1 cellular context compared by ENCODE assay signal in the genomic region with DNA sequence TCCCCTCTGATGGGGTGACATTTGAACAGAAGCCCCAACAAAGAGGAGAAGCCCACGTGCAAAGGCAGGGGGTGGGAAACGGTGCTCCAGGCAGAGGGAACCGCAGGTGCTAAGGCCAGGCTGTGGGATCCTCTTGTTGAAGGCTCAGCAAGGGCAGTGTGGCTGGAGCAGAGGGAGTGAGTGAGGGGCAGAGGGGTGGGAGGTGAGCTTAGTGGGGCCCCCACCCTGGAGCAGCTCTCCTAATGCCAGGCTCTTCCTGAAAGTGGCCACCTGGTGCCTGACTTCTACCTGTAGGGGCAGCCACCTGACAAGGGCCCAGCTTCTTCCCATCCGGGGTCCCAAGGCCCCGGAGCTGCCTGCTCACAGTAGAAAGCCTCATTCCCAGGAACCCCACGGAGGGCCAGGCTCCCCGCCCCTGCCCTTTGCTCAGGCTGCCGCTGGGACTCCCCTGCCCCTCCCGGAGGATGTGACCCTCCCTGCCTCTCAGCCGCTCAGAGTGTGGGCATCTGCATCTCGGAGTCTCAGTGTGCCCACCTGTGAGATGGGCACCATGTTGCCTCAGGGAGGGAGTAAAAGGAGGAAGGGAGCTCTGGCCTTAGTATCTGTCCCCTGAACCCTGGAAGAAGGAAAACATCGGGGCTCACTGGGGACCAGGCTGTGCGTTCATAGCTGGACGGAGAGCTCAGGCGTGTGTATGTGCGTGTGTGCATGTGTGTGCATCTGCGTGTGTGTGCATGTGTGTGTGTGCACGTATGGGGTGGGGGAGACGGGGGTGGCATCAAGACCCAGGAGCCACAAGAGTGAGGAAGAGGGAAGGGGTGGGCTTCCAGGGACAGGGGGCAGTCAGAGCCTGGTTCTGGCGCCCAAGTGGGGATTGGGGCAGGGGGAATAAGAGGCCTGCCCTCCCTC.
TF ChIP-seq lines count a peak whose summit lies in the region.

No MANE protein-coding gene starts in this region.

TF ChIP-seq in HepG2, 621 proteins besides CTCF, POLR2A, EP300 and RAD21 (continued from another document and continues in another):
- TF ChIP-seq, protein P1, sequence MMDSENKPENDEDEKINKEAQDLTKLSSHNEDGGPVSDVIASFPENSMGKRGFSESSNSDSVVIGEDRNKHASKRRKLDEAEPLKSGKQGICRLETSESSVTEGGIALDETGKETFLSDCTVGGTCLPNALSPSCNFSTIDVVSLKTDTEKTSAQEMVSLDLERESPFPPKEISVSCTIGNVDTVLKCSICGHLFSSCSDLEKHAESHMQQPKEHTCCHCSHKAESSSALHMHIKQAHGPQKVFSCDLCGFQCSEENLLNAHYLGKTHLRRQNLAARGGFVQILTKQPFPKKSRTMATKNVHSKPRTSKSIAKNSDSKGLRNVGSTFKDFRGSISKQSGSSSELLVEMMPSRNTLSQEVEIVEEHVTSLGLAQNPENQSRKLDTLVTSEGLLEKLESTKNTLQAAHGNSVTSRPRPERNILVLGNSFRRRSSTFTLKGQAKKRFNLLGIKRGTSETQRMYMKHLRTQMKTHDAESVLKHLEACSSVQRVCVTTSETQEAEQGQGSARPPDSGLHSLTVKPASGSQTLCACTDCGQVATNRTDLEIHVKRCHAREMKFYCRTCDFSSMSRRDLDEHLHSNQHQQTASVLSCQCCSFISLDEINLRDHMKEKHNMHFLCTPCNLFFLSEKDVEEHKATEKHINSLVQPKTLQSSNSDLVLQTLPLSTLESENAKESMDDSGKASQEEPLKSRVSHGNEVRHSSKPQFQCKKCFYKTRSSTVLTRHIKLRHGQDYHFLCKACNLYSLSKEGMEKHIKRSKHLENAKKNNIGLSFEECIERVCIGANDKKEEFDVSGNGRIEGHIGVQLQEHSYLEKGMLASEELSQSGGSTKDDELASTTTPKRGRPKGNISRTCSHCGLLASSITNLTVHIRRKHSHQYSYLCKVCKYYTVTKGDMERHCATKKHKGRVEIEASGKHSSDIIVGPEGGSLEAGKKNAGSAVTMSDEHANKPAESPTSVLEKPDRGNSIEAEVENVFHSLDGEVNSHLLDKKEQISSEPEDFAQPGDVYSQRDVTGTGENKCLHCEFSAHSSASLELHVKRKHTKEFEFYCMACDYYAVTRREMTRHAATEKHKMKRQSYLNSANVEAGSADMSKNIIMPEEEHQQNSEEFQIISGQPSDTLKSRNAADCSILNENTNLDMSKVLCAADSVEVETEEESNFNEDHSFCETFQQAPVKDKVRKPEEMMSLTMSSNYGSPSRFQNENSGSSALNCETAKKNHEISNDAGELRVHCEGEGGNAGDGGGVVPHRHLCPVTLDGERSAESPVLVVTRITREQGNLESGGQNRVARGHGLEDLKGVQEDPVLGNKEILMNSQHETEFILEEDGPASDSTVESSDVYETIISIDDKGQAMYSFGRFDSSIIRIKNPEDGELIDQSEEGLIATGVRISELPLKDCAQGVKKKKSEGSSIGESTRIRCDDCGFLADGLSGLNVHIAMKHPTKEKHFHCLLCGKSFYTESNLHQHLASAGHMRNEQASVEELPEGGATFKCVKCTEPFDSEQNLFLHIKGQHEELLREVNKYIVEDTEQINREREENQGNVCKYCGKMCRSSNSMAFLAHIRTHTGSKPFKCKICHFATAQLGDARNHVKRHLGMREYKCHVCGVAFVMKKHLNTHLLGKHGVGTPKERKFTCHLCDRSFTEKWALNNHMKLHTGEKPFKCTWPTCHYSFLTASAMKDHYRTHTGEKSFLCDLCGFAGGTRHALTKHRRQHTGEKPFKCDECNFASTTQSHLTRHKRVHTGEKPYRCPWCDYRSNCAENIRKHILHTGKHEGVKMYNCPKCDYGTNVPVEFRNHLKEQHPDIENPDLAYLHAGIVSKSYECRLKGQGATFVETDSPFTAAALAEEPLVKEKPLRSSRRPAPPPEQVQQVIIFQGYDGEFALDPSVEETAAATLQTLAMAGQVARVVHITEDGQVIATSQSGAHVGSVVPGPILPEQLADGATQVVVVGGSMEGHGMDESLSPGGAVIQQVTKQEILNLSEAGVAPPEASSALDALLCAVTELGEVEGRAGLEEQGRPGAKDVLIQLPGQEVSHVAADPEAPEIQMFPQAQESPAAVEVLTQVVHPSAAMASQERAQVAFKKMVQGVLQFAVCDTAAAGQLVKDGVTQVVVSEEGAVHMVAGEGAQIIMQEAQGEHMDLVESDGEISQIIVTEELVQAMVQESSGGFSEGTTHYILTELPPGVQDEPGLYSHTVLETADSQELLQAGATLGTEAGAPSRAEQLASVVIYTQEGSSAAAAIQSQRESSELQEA (CRISPR knock-in tag; IDR thresholded peaks at IDR 0.05; ENCODE audit: not compliant biosample characterization) = peak; percentile 59
- TF ChIP-seq ZSCAN30 (CRISPR knock-in tag; IDR thresholded peaks at IDR 0.05) = no peak
- no peak for TF ChIP-seq TSC22D2 (CRISPR knock-in tag; IDR thresholded peaks at IDR 0.05; ENCODE audit: borderline replicate concordance)
- TF ChIP-seq KAT2B (IDR thresholded peaks at IDR 0.05; ENCODE audit: borderline replicate concordance, low read depth, low read length) = no peak
- no peak; the same call in 1 of the 2 replicates for TF ChIP-seq HOXA5 (CRISPR knock-in tag; IDR thresholded peaks at IDR 0.05)
- TF ChIP-seq, protein P2, sequence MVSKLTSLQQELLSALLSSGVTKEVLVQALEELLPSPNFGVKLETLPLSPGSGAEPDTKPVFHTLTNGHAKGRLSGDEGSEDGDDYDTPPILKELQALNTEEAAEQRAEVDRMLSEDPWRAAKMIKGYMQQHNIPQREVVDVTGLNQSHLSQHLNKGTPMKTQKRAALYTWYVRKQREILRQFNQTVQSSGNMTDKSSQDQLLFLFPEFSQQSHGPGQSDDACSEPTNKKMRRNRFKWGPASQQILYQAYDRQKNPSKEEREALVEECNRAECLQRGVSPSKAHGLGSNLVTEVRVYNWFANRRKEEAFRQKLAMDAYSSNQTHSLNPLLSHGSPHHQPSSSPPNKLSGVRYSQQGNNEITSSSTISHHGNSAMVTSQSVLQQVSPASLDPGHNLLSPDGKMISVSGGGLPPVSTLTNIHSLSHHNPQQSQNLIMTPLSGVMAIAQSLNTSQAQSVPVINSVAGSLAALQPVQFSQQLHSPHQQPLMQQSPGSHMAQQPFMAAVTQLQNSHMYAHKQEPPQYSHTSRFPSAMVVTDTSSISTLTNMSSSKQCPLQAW (CRISPR knock-in tag; IDR thresholded peaks at IDR 0.05) = peak; percentile 38; the same call in 1 of the 2 replicates
- no peak for TF ChIP-seq ZNF33A (CRISPR knock-in tag; IDR thresholded peaks at IDR 0.05; ENCODE audit: borderline replicate concordance)
- peak; percentile 92 for TF ChIP-seq ZSCAN25 (CRISPR knock-in tag; IDR thresholded peaks at IDR 0.05)
- TF ChIP-seq, protein P3, sequence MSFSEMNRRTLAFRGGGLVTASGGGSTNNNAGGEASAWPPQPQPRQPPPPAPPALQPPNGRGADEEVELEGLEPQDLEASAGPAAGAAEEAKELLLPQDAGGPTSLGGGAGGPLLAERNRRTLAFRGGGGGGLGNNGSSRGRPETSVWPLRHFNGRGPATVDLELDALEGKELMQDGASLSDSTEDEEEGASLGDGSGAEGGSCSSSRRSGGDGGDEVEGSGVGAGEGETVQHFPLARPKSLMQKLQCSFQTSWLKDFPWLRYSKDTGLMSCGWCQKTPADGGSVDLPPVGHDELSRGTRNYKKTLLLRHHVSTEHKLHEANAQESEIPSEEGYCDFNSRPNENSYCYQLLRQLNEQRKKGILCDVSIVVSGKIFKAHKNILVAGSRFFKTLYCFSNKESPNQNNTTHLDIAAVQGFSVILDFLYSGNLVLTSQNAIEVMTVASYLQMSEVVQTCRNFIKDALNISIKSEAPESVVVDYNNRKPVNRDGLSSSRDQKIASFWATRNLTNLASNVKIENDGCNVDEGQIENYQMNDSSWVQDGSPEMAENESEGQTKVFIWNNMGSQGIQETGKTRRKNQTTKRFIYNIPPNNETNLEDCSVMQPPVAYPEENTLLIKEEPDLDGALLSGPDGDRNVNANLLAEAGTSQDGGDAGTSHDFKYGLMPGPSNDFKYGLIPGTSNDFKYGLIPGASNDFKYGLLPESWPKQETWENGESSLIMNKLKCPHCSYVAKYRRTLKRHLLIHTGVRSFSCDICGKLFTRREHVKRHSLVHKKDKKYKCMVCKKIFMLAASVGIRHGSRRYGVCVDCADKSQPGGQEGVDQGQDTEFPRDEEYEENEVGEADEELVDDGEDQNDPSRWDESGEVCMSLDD (CRISPR knock-in tag; IDR thresholded peaks at IDR 0.05; ENCODE audit: borderline replicate concordance) = no peak
- TF ChIP-seq SRSF4 (IDR thresholded peaks at IDR 0.05; ENCODE audit: low read depth, low read length, poor library complexity, severe bottlenecking) = no peak
- 0 out of 2 replicates have a peak, but pooled peaks have one; percentile 34 for TF ChIP-seq ZNF263 (CRISPR knock-in tag; IDR thresholded peaks at IDR 0.05)
- TF ChIP-seq ZNF547 (CRISPR knock-in tag; IDR thresholded peaks at IDR 0.05) = peak; percentile 31; the same call in 1 of the 2 replicates
- no peak for TF ChIP-seq FOXA3 (CRISPR knock-in tag; IDR thresholded peaks at IDR 0.05)
- TF ChIP-seq, protein P4, sequence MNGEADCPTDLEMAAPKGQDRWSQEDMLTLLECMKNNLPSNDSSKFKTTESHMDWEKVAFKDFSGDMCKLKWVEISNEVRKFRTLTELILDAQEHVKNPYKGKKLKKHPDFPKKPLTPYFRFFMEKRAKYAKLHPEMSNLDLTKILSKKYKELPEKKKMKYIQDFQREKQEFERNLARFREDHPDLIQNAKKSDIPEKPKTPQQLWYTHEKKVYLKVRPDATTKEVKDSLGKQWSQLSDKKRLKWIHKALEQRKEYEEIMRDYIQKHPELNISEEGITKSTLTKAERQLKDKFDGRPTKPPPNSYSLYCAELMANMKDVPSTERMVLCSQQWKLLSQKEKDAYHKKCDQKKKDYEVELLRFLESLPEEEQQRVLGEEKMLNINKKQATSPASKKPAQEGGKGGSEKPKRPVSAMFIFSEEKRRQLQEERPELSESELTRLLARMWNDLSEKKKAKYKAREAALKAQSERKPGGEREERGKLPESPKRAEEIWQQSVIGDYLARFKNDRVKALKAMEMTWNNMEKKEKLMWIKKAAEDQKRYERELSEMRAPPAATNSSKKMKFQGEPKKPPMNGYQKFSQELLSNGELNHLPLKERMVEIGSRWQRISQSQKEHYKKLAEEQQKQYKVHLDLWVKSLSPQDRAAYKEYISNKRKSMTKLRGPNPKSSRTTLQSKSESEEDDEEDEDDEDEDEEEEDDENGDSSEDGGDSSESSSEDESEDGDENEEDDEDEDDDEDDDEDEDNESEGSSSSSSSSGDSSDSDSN (CRISPR knock-in tag; IDR thresholded peaks at IDR 0.05) = no peak
- no peak for TF ChIP-seq SMC3 (IDR thresholded peaks at IDR 0.05; ENCODE audit: low read length)
- no peak for TF ChIP-seq ZNF557 (CRISPR knock-in tag; IDR thresholded peaks at IDR 0.05)
- TF ChIP-seq, protein P5, sequence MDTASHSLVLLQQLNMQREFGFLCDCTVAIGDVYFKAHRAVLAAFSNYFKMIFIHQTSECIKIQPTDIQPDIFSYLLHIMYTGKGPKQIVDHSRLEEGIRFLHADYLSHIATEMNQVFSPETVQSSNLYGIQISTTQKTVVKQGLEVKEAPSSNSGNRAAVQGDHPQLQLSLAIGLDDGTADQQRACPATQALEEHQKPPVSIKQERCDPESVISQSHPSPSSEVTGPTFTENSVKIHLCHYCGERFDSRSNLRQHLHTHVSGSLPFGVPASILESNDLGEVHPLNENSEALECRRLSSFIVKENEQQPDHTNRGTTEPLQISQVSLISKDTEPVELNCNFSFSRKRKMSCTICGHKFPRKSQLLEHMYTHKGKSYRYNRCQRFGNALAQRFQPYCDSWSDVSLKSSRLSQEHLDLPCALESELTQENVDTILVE (CRISPR knock-in tag; IDR thresholded peaks at IDR 0.05) = no peak
- no peak; the same call in 1 of the 2 replicates for TF ChIP-seq TBX2 (CRISPR knock-in tag; IDR thresholded peaks at IDR 0.05; ENCODE audit: borderline replicate concordance)
- peak; percentile 71; the same call in 1 of the 2 replicates for TF ChIP-seq ZNF598 (CRISPR knock-in tag; IDR thresholded peaks at IDR 0.05; ENCODE audit: borderline replicate concordance)
- TF ChIP-seq, protein P6, sequence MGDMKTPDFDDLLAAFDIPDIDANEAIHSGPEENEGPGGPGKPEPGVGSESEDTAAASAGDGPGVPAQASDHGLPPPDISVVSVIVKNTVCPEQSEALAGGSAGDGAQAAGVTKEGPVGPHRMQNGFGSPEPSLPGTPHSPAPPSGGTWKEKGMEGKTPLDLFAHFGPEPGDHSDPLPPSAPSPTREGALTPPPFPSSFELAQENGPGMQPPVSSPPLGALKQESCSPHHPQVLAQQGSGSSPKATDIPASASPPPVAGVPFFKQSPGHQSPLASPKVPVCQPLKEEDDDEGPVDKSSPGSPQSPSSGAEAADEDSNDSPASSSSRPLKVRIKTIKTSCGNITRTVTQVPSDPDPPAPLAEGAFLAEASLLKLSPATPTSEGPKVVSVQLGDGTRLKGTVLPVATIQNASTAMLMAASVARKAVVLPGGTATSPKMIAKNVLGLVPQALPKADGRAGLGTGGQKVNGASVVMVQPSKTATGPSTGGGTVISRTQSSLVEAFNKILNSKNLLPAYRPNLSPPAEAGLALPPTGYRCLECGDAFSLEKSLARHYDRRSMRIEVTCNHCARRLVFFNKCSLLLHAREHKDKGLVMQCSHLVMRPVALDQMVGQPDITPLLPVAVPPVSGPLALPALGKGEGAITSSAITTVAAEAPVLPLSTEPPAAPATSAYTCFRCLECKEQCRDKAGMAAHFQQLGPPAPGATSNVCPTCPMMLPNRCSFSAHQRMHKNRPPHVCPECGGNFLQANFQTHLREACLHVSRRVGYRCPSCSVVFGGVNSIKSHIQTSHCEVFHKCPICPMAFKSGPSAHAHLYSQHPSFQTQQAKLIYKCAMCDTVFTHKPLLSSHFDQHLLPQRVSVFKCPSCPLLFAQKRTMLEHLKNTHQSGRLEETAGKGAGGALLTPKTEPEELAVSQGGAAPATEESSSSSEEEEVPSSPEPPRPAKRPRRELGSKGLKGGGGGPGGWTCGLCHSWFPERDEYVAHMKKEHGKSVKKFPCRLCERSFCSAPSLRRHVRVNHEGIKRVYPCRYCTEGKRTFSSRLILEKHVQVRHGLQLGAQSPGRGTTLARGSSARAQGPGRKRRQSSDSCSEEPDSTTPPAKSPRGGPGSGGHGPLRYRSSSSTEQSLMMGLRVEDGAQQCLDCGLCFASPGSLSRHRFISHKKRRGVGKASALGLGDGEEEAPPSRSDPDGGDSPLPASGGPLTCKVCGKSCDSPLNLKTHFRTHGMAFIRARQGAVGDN (CRISPR knock-in tag; IDR thresholded peaks at IDR 0.05) = peak; percentile 57
- TF ChIP-seq, protein P7, sequence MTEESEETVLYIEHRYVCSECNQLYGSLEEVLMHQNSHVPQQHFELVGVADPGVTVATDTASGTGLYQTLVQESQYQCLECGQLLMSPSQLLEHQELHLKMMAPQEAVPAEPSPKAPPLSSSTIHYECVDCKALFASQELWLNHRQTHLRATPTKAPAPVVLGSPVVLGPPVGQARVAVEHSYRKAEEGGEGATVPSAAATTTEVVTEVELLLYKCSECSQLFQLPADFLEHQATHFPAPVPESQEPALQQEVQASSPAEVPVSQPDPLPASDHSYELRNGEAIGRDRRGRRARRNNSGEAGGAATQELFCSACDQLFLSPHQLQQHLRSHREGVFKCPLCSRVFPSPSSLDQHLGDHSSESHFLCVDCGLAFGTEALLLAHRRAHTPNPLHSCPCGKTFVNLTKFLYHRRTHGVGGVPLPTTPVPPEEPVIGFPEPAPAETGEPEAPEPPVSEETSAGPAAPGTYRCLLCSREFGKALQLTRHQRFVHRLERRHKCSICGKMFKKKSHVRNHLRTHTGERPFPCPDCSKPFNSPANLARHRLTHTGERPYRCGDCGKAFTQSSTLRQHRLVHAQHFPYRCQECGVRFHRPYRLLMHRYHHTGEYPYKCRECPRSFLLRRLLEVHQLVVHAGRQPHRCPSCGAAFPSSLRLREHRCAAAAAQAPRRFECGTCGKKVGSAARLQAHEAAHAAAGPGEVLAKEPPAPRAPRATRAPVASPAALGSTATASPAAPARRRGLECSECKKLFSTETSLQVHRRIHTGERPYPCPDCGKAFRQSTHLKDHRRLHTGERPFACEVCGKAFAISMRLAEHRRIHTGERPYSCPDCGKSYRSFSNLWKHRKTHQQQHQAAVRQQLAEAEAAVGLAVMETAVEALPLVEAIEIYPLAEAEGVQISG (CRISPR knock-in tag; IDR thresholded peaks at IDR 0.05) = 0 out of 2 replicates have a peak, but pooled peaks have one; percentile 30
